Comparison of ENCODE assay signal across 8 cellular contexts in the genomic region with DNA sequence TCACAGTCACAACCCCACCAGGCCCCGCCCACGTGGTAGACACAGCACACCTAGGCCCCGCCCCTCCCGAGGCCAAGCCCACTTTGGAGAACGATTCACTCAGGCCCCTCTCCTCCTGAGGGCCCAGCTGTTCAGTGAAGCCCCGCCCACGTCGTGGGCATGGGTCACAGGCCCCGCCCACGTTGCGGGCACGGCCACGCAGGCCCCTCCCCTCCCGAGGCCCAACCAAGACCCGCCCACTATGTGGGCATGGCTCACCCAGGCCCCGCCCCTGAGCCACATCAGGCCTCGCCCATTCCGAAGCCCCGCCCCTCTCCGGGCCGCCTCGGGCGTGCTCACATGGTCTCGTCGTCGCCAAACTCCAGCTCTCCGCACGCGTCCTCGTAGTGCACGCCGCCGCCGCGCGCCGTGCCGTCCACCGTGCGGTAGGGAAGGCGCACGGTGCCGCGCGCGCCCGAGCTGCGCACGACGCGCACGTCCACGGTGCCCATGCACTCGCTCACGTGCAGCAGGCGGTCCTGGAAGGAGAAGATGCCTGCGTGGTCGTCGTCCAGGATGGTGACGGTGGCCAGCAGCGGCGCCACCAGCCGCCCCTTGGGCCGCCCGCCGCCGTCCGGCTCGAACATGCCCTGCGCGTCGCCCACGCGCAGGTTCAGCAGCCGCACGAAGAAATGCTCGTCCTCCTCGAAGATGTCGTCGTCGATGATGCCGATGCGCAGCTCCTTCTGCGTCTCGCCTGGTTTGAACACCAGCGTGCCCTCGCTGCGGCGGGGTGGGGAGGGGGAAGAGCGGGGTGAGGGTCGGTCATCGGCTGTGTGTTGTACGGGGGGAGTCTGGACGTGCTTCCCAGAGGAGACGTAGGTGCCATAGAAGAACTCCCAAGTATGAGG. TPM values are rescaled to one million over a fixed set of nuclear protein-coding genes. Genes with fewer than 3 reads are reported as not detected.
DNase-seq lines count a peak whose midpoint lies in the region; ATAC-seq lines count a peak whose summit lies in the region.

No MANE protein-coding gene starts in this region.

- H4K20me1 ChIP-seq in Karpas-422 (ENCODE audit: insufficient read depth, low read depth, low read length): no peaks in the 10 kb centered on the region

- POLR2A ChIA-PET in activated CD4-positive, alpha-beta T cell treated with anti-CD3 and anti-CD28 coated beads, Interleukin-2, amount 10 ng/mL, durations not matched to agents 7 days and 5 days (lab: Charles Lee): no interaction called here

- CTCF ChIA-PET in activated CD4-positive, alpha-beta T cell treated with anti-CD3 and anti-CD28 coated beads, Interleukin-2, amount 10 ng/mL, durations not matched to agents 7 days and 5 days (lab: Charles Lee): interaction anchor here (0.6 to 3.6 kb wide), 8 partner anchors 12 to 270 kb away, joined by 3 to 26 read pairs (median 3); partner anchors contain the start of gene NAPA

- no peak overlapping the region for H3K4me2 ChIP-seq in Karpas-422 (ENCODE audit: low read depth, low read length, poor library complexity, severe bottlenecking)
- no peak overlapping the region for H3K4me2 ChIP-seq in mesenchymal stem cell (ENCODE audit: low read length, poor library complexity, severe bottlenecking)

- no peaks in the 10 kb centered on the region for H3K9me3 ChIP-seq in Karpas-422 (ENCODE audit: low read length)
- no peaks in the 10 kb centered on the region for H3K9me3 ChIP-seq in mesenchymal stem cell (ENCODE audit: control insufficient read depth, low read length)
- H3K9me3 ChIP-seq in subcutaneous abdominal adipose tissue (ENCODE audit: control insufficient read depth in 5 of 5, low read length in 5 of 5): no peaks in the 10 kb centered on the region

- 8% methylated on average over 78 of the region's 95 CpGs for WGBS in mesenchymal stem cell

- H2BK5ac ChIP-seq in mesenchymal stem cell (ENCODE audit: low read depth, low read length, poor library complexity, severe bottlenecking): no peak overlapping the region

- no peak overlapping the region for H3K27ac ChIP-seq in Karpas-422 (ENCODE audit: low read length)
- no peak overlapping the region for H3K27ac ChIP-seq in mesenchymal stem cell (ENCODE audit: low read length, poor library complexity, severe bottlenecking)
- no peak overlapping the region for H3K27ac ChIP-seq in subcutaneous abdominal adipose tissue (ENCODE audit: low read depth, low read length)

- H2AK5ac ChIP-seq in mesenchymal stem cell (ENCODE audit: low read length, severe bottlenecking): no peak overlapping the region

- peak overlapping the region; percentile 1 for H3K4me3 Mint-ChIP-seq in activated CD4-positive, alpha-beta T cell treated with anti-CD3 and anti-CD28 coated beads, Interleukin-2, amount 10 ng/mL, durations not matched to agents 7 days and 5 days

- H3K4me1 Mint-ChIP-seq in activated CD4-positive, alpha-beta T cell treated with anti-CD3 and anti-CD28 coated beads, Interleukin-2, amount 10 ng/mL, durations not matched to agents 7 days and 5 days: peaks cover 47% of the 10 kb centered on the region

- H3K27me3 Mint-ChIP-seq in activated CD4-positive, alpha-beta T cell treated with anti-CD3 and anti-CD28 coated beads, Interleukin-2, amount 10 ng/mL, durations not matched to agents 7 days and 5 days: peaks cover 72% of the 10 kb centered on the region

- no peaks in the 10 kb centered on the region for H3K27me3 ChIP-seq in Karpas-422 (ENCODE audit: low read length)
- peaks cover 77 to 88% of the 10 kb centered on the region in 2 experiments for H3K27me3 ChIP-seq in mesenchymal stem cell (ENCODE audit: control insufficient read depth in 1 of 2, insufficient read depth in 1 of 2, low read length in 2 of 2)
- peaks cover 33 to 78% (median 65%) of the 10 kb centered on the region in 5 donors for H3K27me3 ChIP-seq in subcutaneous abdominal adipose tissue (ENCODE audit: control insufficient read depth in 5 of 5, insufficient read depth in 4 of 5, low read length in 5 of 5)

- no peaks in the 10 kb centered on the region for H3K9me3 Mint-ChIP-seq in activated CD4-positive, alpha-beta T cell treated with anti-CD3 and anti-CD28 coated beads, Interleukin-2, amount 10 ng/mL, durations not matched to agents 7 days and 5 days

- H3K79me1 ChIP-seq in mesenchymal stem cell (replicated peaks; ENCODE audit: low read length, poor library complexity, severe bottlenecking): no peaks in the 10 kb centered on the region

- H3K9ac ChIP-seq in Karpas-422 (ENCODE audit: low read length) (no peak overlapping the region), mesenchymal stem cell (ENCODE audit: low read length) (no peak overlapping the region), subcutaneous abdominal adipose tissue (ENCODE audit: low read length in 5 of 5) (no peak overlapping the region)

- ATAC-seq in HG02884 (IDR thresholded peaks at IDR 0.05; ENCODE audit: unreplicated experiment): no peak

- no peak overlapping the region for H2AFZ ChIP-seq in Karpas-422 (ENCODE audit: low read length)
- no peak overlapping the region for H2AFZ ChIP-seq in mesenchymal stem cell (ENCODE audit: low read depth, low read length)

- H2BK15ac ChIP-seq in mesenchymal stem cell (ENCODE audit: low read depth, poor library complexity, severe bottlenecking): no peak overlapping the region

- no peak overlapping the region for H4K8ac ChIP-seq in mesenchymal stem cell (ENCODE audit: low read length)

- no peaks in the 10 kb centered on the region for H3K36me3 ChIP-seq in Karpas-422 (ENCODE audit: insufficient read depth, low read length)
- no peaks in the 10 kb centered on the region for H3K36me3 ChIP-seq in mesenchymal stem cell (ENCODE audit: control insufficient read depth in 1 of 2, insufficient read depth in 2 of 2, low read depth in 1 of 2, low read length in 2 of 2)
- H3K36me3 ChIP-seq in subcutaneous abdominal adipose tissue (ENCODE audit: control insufficient read depth in 5 of 5, insufficient read depth in 5 of 5, low read length in 5 of 5): no peaks in the 10 kb centered on the region

- no peak overlapping the region for H3K14ac ChIP-seq in mesenchymal stem cell (ENCODE audit: low read length in 2 of 2)

- H4K91ac ChIP-seq in mesenchymal stem cell (ENCODE audit: low read length): peak overlapping the region; percentile 74

- H3K4ac ChIP-seq in mesenchymal stem cell (ENCODE audit: low read depth in 1 of 2, low read length in 2 of 2): no peak overlapping the region

- DNase-seq in Ammon's horn (ENCODE audit: low spot score): peak; percentile 42
- peak; percentile 80 for DNase-seq in Karpas-422
- peak; percentile 72 for DNase-seq in activated CD4-positive, alpha-beta T cell treated with anti-CD3 and anti-CD28 coated beads, Interleukin-2, amount 10 ng/mL, durations not matched to agents 7 days and 5 days
- peak; percentile 95 for DNase-seq in ecto neural progenitor cell (ENCODE audit: low spot score)
- peak; percentile 64 for DNase-seq in mesenchymal stem cell
- no peak for DNase-seq in SIG-M5 treated with dmso at 0.1 percent for 504 hours (lab: John Stamatoyannopoulos, UW; ENCODE audit: unreplicated experiment)

- peaks cover 3% of the 10 kb centered on the region for H3K36me3 Mint-ChIP-seq in activated CD4-positive, alpha-beta T cell treated with anti-CD3 and anti-CD28 coated beads, Interleukin-2, amount 10 ng/mL, durations not matched to agents 7 days and 5 days (ENCODE audit: low read depth)

- peak overlapping the region in 1 of 2 experiments; percentile 69 for H3K18ac ChIP-seq in mesenchymal stem cell (ENCODE audit: low read depth in 1 of 2, low read length in 2 of 2)

- peak overlapping the region in 1 of 2 experiments; percentile 73 for H3K23ac ChIP-seq in mesenchymal stem cell (ENCODE audit: low read length in 2 of 2)

- peaks cover 5% of the 10 kb centered on the region for H3K4me1 ChIP-seq in Karpas-422 (ENCODE audit: low read length)
- peaks cover 20% of the 10 kb centered on the region for H3K4me1 ChIP-seq in mesenchymal stem cell (ENCODE audit: control insufficient read depth, insufficient read depth, low read depth, low read length)
- H3K4me1 ChIP-seq in subcutaneous abdominal adipose tissue (ENCODE audit: control insufficient read depth in 5 of 5, insufficient read depth in 5 of 5, low read length in 5 of 5): peaks cover 0 to 26% (median 11%) of the 10 kb centered on the region in 5 donors

- H2BK120ac ChIP-seq in mesenchymal stem cell (ENCODE audit: low read depth, low read length): no peak overlapping the region

- no peaks in the 10 kb centered on the region for H3K79me2 ChIP-seq in Karpas-422 (ENCODE audit: low read length)

- peak overlapping the region; percentile 76 for H3K27ac Mint-ChIP-seq in activated CD4-positive, alpha-beta T cell treated with anti-CD3 and anti-CD28 coated beads, Interleukin-2, amount 10 ng/mL, durations not matched to agents 7 days and 5 days

- H3K4me3 ChIP-seq in Karpas-422 (ENCODE audit: low read length): no peak overlapping the region
- no peak overlapping the region for H3K4me3 ChIP-seq in mesenchymal stem cell (ENCODE audit: insufficient read depth in 1 of 2, low read depth in 1 of 2, low read length in 2 of 2)
- H3K4me3 ChIP-seq in subcutaneous abdominal adipose tissue (ENCODE audit: low read depth in 1 of 5, low read length in 5 of 5): peak overlapping the region in 3 of 5 donors; percentile 10 to 59 (median 34)

- H2BK12ac ChIP-seq in mesenchymal stem cell (ENCODE audit: low read length in 2 of 2): no peak overlapping the region

- H3K9me2 ChIP-seq in Karpas-422 (replicated peaks; ENCODE audit: insufficient read depth, low read length): no peaks in the 10 kb centered on the region

RNA-seq across cellular contexts. Expression of gene SLC8A2, which starts 24.0 kb away (rescaled TPM):
- 0.22 TPM in 1 of 2 replicates, not detected in the other for total RNA-seq in Karpas-422 (2014; rRNA removed; shearing (Covaris generic); ENCODE audit: low replicate concordance)
- total RNA-seq in activated CD4-positive, alpha-beta T cell treated with anti-CD3 and anti-CD28 coated beads, Interleukin-2, amount 10 ng/mL, durations not matched to agents 7 days and 5 days: not detected
- polyA plus RNA-seq in mesenchymal stem cell (2013, experiment 1 of 2): 0.06 TPM
- 0.07 TPM for polyA plus RNA-seq in mesenchymal stem cell (2013, experiment 2 of 2)

RNA-seq across cellular contexts. Expression of gene MEIS3, which starts 28.4 kb away (rescaled TPM):
- 3.3 and 11.2 TPM in 2 replicates for total RNA-seq in Karpas-422 (2014; rRNA removed; shearing (Covaris generic); ENCODE audit: low replicate concordance)
- total RNA-seq in activated CD4-positive, alpha-beta T cell treated with anti-CD3 and anti-CD28 coated beads, Interleukin-2, amount 10 ng/mL, durations not matched to agents 7 days and 5 days: not detected
- 44.6 TPM for polyA plus RNA-seq in mesenchymal stem cell (2013, experiment 1 of 2)
- 40.4 TPM for polyA plus RNA-seq in mesenchymal stem cell (2013, experiment 2 of 2)

RNA-seq across cellular contexts. Expression of gene KPTN, which starts 36.3 kb away (rescaled TPM):
- total RNA-seq in Karpas-422 (2014; rRNA removed; shearing (Covaris generic); ENCODE audit: low replicate concordance): 6.2 and 11.1 TPM in 2 replicates
- total RNA-seq in activated CD4-positive, alpha-beta T cell treated with anti-CD3 and anti-CD28 coated beads, Interleukin-2, amount 10 ng/mL, durations not matched to agents 7 days and 5 days: 10 to 100 TPM; 12.5 to 14.1 TPM
- 8.5 TPM for polyA plus RNA-seq in mesenchymal stem cell (2013, experiment 1 of 2)
- polyA plus RNA-seq in mesenchymal stem cell (2013, experiment 2 of 2): 8.6 TPM

Comparison
In these comparisons a context has a peak if more than half of its experiments do, and no peak if none do; other contexts are left out.
1. H3K4me3 ChIP-seq: peak in subcutaneous abdominal adipose tissue (3 of 5); none in Karpas-422 (single experiment) and mesenchymal stem cell (0 of 2).